In the genomic region with DNA sequence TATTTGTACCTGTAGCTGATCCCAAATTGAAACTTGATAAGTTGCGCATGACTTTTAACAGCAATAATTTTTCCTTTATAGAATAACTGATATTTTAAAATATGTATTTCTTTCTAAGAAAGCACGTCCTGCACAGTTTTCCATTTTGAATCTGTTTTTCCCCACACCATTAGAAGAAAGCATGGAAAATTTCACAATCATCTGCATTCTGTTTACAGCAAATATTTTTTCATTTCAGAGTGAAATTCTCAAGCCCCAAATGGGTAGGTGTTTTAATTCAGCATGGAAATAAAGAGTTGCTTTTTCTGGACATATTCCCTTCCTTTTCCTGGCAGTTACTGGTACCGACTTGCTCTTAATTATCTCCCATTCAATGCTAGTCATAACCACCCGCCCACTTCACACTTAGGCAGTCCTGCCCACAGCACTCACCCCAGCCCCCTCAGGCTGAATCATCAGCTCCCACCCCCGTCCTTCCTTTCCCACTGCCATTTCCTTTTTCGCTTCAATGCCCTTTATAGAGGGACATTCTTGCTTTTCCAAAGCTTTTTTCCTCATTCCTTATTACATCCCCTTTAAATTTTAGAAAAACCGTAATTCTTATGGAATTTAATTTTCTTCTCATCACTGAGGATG, we compare ENCODE assay signal across 8 cellular contexts.
DNase-seq lines count a peak whose midpoint lies in the region; TF ChIP-seq lines count a peak whose summit lies in the region.

No MANE protein-coding gene starts in this region.

- H3K4me3 ChIP-seq in left ventricle myocardium inferior = no peak overlapping the region

- no peaks in the 10 kb centered on the region for H3K9me3 ChIP-seq in left ventricle myocardium inferior (replicated peaks)

- peak overlapping the region; percentile 65 for H3K27ac ChIP-seq in left ventricle myocardium inferior (replicated peaks)

- DNase-seq in activated CD4-positive, alpha-beta T cell treated with anti-CD3 and anti-CD28 coated beads for 24 hours (ENCODE audit: low read depth in 2 of 2) = peak; percentile 29 to 38
- DNase-seq in activated CD4-positive, alpha-beta T cell treated with anti-CD3 and anti-CD28 coated beads, Interleukin-2, amount 50 U/mL, for 1 hour = no peak
- DNase-seq in activated T-helper 1 cell treated with anti-CD3 and anti-CD28 coated beads, Interleukin-12 subunit alpha, Interleukin-12 subunit beta, Interleukin-2, Interleukin-4 antibody, amounts not matched to agents 30 ng/mL and 10 ng/mL and 1 ng/mL, durations not matched to agents 14 hours and 24 hours and 36 hours (ENCODE audit: low spot score) = no peak
- DNase-seq in left ventricle myocardium inferior (peak; percentile 29), GF-D8 (lab: John Stamatoyannopoulos, UW) (no peak), HuH-7.5 (ENCODE audit: low spot score) (no peak)
- peak; percentile 32 to 45 for DNase-seq in stimulated activated CD4-positive, alpha-beta T cell treated with anti-CD3 and anti-CD28 coated beads, Interleukin-2, amount 100 ng/mL, for 48 hours
- no peak for DNase-seq in activated CD4-positive, CD25-positive, alpha-beta regulatory T cell (lab: John Stamatoyannopoulos, UW)

- H3K27ac Mint-ChIP-seq in activated T-helper 1 cell treated with anti-CD3 and anti-CD28 coated beads, Interleukin-12 subunit alpha, Interleukin-12 subunit beta, Interleukin-2, Interleukin-4 antibody, amounts not matched to agents 30 ng/mL and 10 ng/mL and 1 ng/mL, durations not matched to agents 14 hours and 24 hours and 36 hours = peak overlapping the region; percentile 74

- H3K27me3 Mint-ChIP-seq in activated T-helper 1 cell treated with anti-CD3 and anti-CD28 coated beads, Interleukin-12 subunit alpha, Interleukin-12 subunit beta, Interleukin-2, Interleukin-4 antibody, amounts not matched to agents 30 ng/mL and 10 ng/mL and 1 ng/mL, durations not matched to agents 14 hours and 24 hours and 36 hours (ENCODE audit: insufficient read depth) = no peaks in the 10 kb centered on the region

- peaks cover 2% of the 10 kb centered on the region for H3K36me3 Mint-ChIP-seq in activated T-helper 1 cell treated with anti-CD3 and anti-CD28 coated beads, Interleukin-12 subunit alpha, Interleukin-12 subunit beta, Interleukin-2, Interleukin-4 antibody, amounts not matched to agents 30 ng/mL and 10 ng/mL and 1 ng/mL, durations not matched to agents 14 hours and 24 hours and 36 hours (ENCODE audit: low read depth)

- no peaks in the 10 kb centered on the region for H3K27me3 ChIP-seq in left ventricle myocardium inferior (ENCODE audit: low read depth)

- H3K9me3 Mint-ChIP-seq in activated T-helper 1 cell treated with anti-CD3 and anti-CD28 coated beads, Interleukin-12 subunit alpha, Interleukin-12 subunit beta, Interleukin-2, Interleukin-4 antibody, amounts not matched to agents 30 ng/mL and 10 ng/mL and 1 ng/mL, durations not matched to agents 14 hours and 24 hours and 36 hours = peaks cover 3% of the 10 kb centered on the region

- peaks cover 32% of the 10 kb centered on the region for H3K4me1 ChIP-seq in left ventricle myocardium inferior

- no peaks in the 10 kb centered on the region for H3K36me3 ChIP-seq in left ventricle myocardium inferior

- TF ChIP-seq CTCF in left ventricle myocardium inferior (IDR thresholded peaks at IDR 0.05; ENCODE audit: borderline replicate concordance) = no peak

- intact Hi-C loops in activated T-helper 1 cell treated with anti-CD3 and anti-CD28 coated beads, Interleukin-12 subunit alpha, Interleukin-12 subunit beta, Interleukin-2, Interleukin-4 antibody, amounts not matched to agents 30 ng/mL and 10 ng/mL and 1 ng/mL, durations not matched to agents 14 hours and 24 hours and 36 hours (cut with micrococcal nuclease) = loop anchor here (1.0 to 10.0 kb wide), 5 partner anchors 10 to 387 kb away; a partner anchor contains a TSS
- intact Hi-C loops in left ventricle myocardium inferior (cut with micrococcal nuclease) = no loop called here

- H3K4me3 Mint-ChIP-seq in activated T-helper 1 cell treated with anti-CD3 and anti-CD28 coated beads, Interleukin-12 subunit alpha, Interleukin-12 subunit beta, Interleukin-2, Interleukin-4 antibody, amounts not matched to agents 30 ng/mL and 10 ng/mL and 1 ng/mL, durations not matched to agents 14 hours and 24 hours and 36 hours = peak overlapping the region; percentile 19

- peaks cover 76% of the 10 kb centered on the region for H3K4me1 Mint-ChIP-seq in activated T-helper 1 cell treated with anti-CD3 and anti-CD28 coated beads, Interleukin-12 subunit alpha, Interleukin-12 subunit beta, Interleukin-2, Interleukin-4 antibody, amounts not matched to agents 30 ng/mL and 10 ng/mL and 1 ng/mL, durations not matched to agents 14 hours and 24 hours and 36 hours (ENCODE audit: low read depth)

Comparison
In these comparisons a context has a peak if more than half of its experiments do, and no peak if none do; other contexts are left out.
1. DNase-seq: peak in activated CD4-positive, alpha-beta T cell treated with anti-CD3 and anti-CD28 coated beads for 24 hours (2 of 2), left ventricle myocardium inferior (single experiment) and stimulated activated CD4-positive, alpha-beta T cell treated with anti-CD3 and anti-CD28 coated beads, Interleukin-2, amount 100 ng/mL, for 48 hours (2 of 2); none in activated CD4-positive, alpha-beta T cell treated with anti-CD3 and anti-CD28 coated beads, Interleukin-2, amount 50 U/mL, for 1 hour (single experiment), activated T-helper 1 cell treated with anti-CD3 and anti-CD28 coated beads, Interleukin-12 subunit alpha, Interleukin-12 subunit beta, Interleukin-2, Interleukin-4 antibody, amounts not matched to agents 30 ng/mL and 10 ng/mL and 1 ng/mL, durations not matched to agents 14 hours and 24 hours and 36 hours (single experiment), GF-D8 (single experiment), HuH-7.5 (single experiment) and activated CD4-positive, CD25-positive, alpha-beta regulatory T cell (0 of 4).